10 cellular contexts compared by ENCODE assay signal in genomic region chr22:31626427-31627150, GRCh38. TPM values are rescaled to one million over a fixed set of nuclear protein-coding genes. Genes with fewer than 3 reads are reported as not detected.
DNase-seq lines count a peak whose midpoint lies in the region; ATAC-seq, FAIRE-seq and TF ChIP-seq lines count a peak whose summit lies in the region.
"Had no signal": no experiment of that assay in that cellular context is flagged by ENCODE, and none has a peak within 500 bp of the region (broad histone marks: within the 10 kb centered on the region; RNA-seq: fewer than 3 reads in every experiment).

No MANE protein-coding gene starts in this region.

- H3K27me3 ChIP-seq in Peyer's patch (no peaks in the 10 kb centered on the region), endothelial cell of umbilical vein (ENCODE audit: control insufficient read depth in 2 of 2, insufficient read depth in 2 of 2, low read length in 2 of 2) (no peaks in the 10 kb centered on the region), ovary (no peaks in the 10 kb centered on the region)

- no peak for FAIRE-seq in endothelial cell of umbilical vein (lab: Jason Lieb, UNC)

- H2AFZ ChIP-seq in endothelial cell of umbilical vein (ENCODE audit: low read depth, low read length) = no peak overlapping the region

- H3K27ac ChIP-seq in Peyer's patch (peak overlapping the region in 3 of 4 donors; percentile 4 to 49 (median 25)), endothelial cell of umbilical vein (ENCODE audit: insufficient read depth, low read depth, low read length) (peak overlapping the region; percentile 19), ovary (peak overlapping the region in 1 of 2 donors; percentile 66)

- 64 to 72% (median 71%) methylated on average over 15 of the region's 15 CpGs for WGBS in ovary, 3 donors

- H3K4me1 ChIP-seq in Peyer's patch (peaks cover 0 to 54% (median 14%) of the 10 kb centered on the region in 4 donors), endothelial cell of umbilical vein (ENCODE audit: control insufficient read depth, extremely low read depth, insufficient read depth, low read length) (peaks cover 43% of the 10 kb centered on the region), ovary (ENCODE audit: insufficient read depth) (peaks cover 40% of the 10 kb centered on the region)

- no peak overlapping the region for H3K4me2 ChIP-seq in endothelial cell of umbilical vein (ENCODE audit: insufficient read depth, low read length)

- peaks cover 81% of the 10 kb centered on the region for H3K79me2 ChIP-seq in endothelial cell of umbilical vein (ENCODE audit: control insufficient read depth, insufficient read depth, low read length)

- POLR2A ChIA-PET in endothelial cell of umbilical vein (lab: Charles Lee) = interaction anchor here (1.1 kb wide), 1 partner anchor 12 kb away, joined by 3 read pairs; no protein-coding TSS in a partner anchor

- H3K4me3 ChIP-seq in Peyer's patch = no peak overlapping the region
- no peak overlapping the region for H3K4me3 ChIP-seq in endothelial cell of umbilical vein (replicated peaks in 1 of 3; ENCODE audit: insufficient read depth in 1 of 3, low read depth in 1 of 3, low read length in 3 of 3)
- H3K4me3 ChIP-seq in ovary = no peak overlapping the region

- dilution Hi-C loops in endothelial cell of umbilical vein (cut with MboI; ENCODE audit: extremely low pct_ligation_motif_present, low sequenced_read_pairs) = no loop called here

- H4K20me1 ChIP-seq in endothelial cell of umbilical vein (replicated peaks; ENCODE audit: control insufficient read depth, extremely low read depth, insufficient read depth, low read length) = no peaks in the 10 kb centered on the region

- H3K36me3 ChIP-seq in Peyer's patch (peaks cover 0 to 7% (median 0%) of the 10 kb centered on the region in 3 donors), endothelial cell of umbilical vein (ENCODE audit: control insufficient read depth in 2 of 2, extremely low read depth in 1 of 2, insufficient read depth in 2 of 2, low read length in 2 of 2) (peaks cover 0 to 5% of the 10 kb centered on the region in 2 experiments), ovary (no peaks in the 10 kb centered on the region)

- no peaks in the 10 kb centered on the region for H3K9me1 ChIP-seq in endothelial cell of umbilical vein (replicated peaks; ENCODE audit: control insufficient read depth, extremely low read depth, insufficient read depth, low read length)

- TF ChIP-seq EP300 in ovary (IDR thresholded peaks at IDR 0.05) = no peak

- intact Hi-C loops in endothelial cell of umbilical vein (cut with micrococcal nuclease) (no loop called here), ovary (cut with DNase I) (loop anchor here in 1 of 4 donors (5.0 kb wide), 1 partner anchor 64 kb away; no protein-coding TSS in a partner anchor)

- TF ChIP-seq POLR2A in Peyer's patch (IDR thresholded peaks at IDR 0.05) (no peak), endothelial cell of umbilical vein (IDR thresholded peaks at IDR 0.05; ENCODE audit: low read depth, low read length) (no peak), ovary (IDR thresholded peaks at IDR 0.05) (no peak)

- no peak for ATAC-seq in GM18511 (IDR thresholded peaks at IDR 0.05; ENCODE audit: unreplicated experiment)

- no peaks in the 10 kb centered on the region for H3K9me3 ChIP-seq in Peyer's patch
- no peaks in the 10 kb centered on the region for H3K9me3 ChIP-seq in endothelial cell of umbilical vein (replicated peaks; ENCODE audit: control insufficient read depth, insufficient read depth, low read length)
- no peaks in the 10 kb centered on the region for H3K9me3 ChIP-seq in ovary

- peak overlapping the region; percentile 14 for H3K9ac ChIP-seq in endothelial cell of umbilical vein (replicated peaks; ENCODE audit: extremely low read depth, insufficient read depth, low read length)

- TF ChIP-seq CTCF in Peyer's patch (IDR thresholded peaks at IDR 0.05) = no peak
- no peak for TF ChIP-seq CTCF in endothelial cell of umbilical vein (IDR thresholded peaks at IDR 0.05; ENCODE audit: extremely low read depth in 1 of 2, insufficient read depth in 1 of 2, low read depth in 1 of 2, low read length in 2 of 2)
- TF ChIP-seq CTCF in ovary (IDR thresholded peaks at IDR 0.05) = no peak

- no TSS peak for BruUV-seq in endothelial cell of umbilical vein (replicated peaks; lab: Mats Ljungman, UMichigan)

- CTCF ChIA-PET in endothelial cell of umbilical vein (lab: Charles Lee) = interaction anchor here (1.0 to 5.4 kb wide), 7 partner anchors 12 to 175 kb away, joined by 3 to 29 read pairs (median 4); no protein-coding TSS in a partner anchor

- DNase-seq in CMK (ENCODE audit: low read depth) (peak; percentile 78), Peyer's patch (peak in 1 of 3 donors; percentile 49), endothelial cell of umbilical vein (ENCODE audit: low read depth, low spot score) (no peak), ovary (peak; percentile 57 to 72 (median 62)), hippocampal formation (lab: John Stamatoyannopoulos, UW) (no peak), NCI-H2227 (lab: John Stamatoyannopoulos, UW; ENCODE audit: unreplicated experiment) (no peak), GM19238 (ENCODE audit: insufficient read length, low spot score) (no peak)
- DNase-seq: activated CD4-positive, alpha-beta T cell treated with anti-CD3 and anti-CD28 coated beads for 4 hours; NCI-H1417 treated with DMSO at 0.1 percent for 48 hours had no signal

TF ChIP-seq in endothelial cell of umbilical vein, 7 proteins besides CTCF, POLR2A, EP300 and RAD21:
- TF ChIP-seq EZH2 (IDR thresholded peaks at IDR 0.05; ENCODE audit: borderline replicate concordance, low read depth, low read length, severe bottlenecking) = no peak
- TF ChIP-seq POLR2AphosphoS5 (IDR thresholded peaks at IDR 0.05; ENCODE audit: insufficient read depth, low read depth, low read length) = no peak
- no peak for TF ChIP-seq JUN (IDR thresholded peaks at IDR 0.05; ENCODE audit: borderline replicate concordance, insufficient read depth, insufficient read length, low read depth)
- TF ChIP-seq FOS (IDR thresholded peaks at IDR 0.05; ENCODE audit: borderline replicate concordance, insufficient read depth, low read length) = no peak
- TF ChIP-seq MYC (IDR thresholded peaks at IDR 0.05; ENCODE audit: low read depth, low read length) = no peak
- TF ChIP-seq GATA2 (IDR thresholded peaks at IDR 0.05; ENCODE audit: insufficient read depth, insufficient read length, low read depth, low read length) = no peak
- no peak for TF ChIP-seq MAX (IDR thresholded peaks at IDR 0.05; ENCODE audit: insufficient read depth, insufficient read length)

RNA-seq across cellular contexts. Expression of gene PISD, which starts 35.4 kb away (rescaled TPM):
- total RNA-seq in Peyer's patch = 10 to 100 TPM; 27.5 to 68.1 (median 61.4) TPM
- 53.2 and 58.0 TPM in 2 replicates for total RNA-seq in endothelial cell of umbilical vein
- 48.5 and 53.4 TPM in 2 replicates for polyA plus RNA-seq in endothelial cell of umbilical vein
- 39.8 and 39.9 TPM in 2 replicates for polyA plus RNA-seq in endothelial cell of umbilical vein (2011; cell fraction: cytosol; rRNA removed)
- 116 and 131 TPM in 2 replicates for polyA plus RNA-seq in endothelial cell of umbilical vein (2011; cell fraction: nucleus; rRNA removed)
- 36.2 and 37.9 TPM in 2 replicates for polyA plus RNA-seq in endothelial cell of umbilical vein (2012)
- polyA minus RNA-seq in endothelial cell of umbilical vein = 37.0 and 44.8 TPM in 2 replicates
- 8.7 TPM for polyA minus RNA-seq in endothelial cell of umbilical vein (2011; cell fraction: cytosol; rRNA and poly(A)+ RNA removed)
- 33.4 and 38.7 TPM in 2 replicates for polyA minus RNA-seq in endothelial cell of umbilical vein (2011; cell fraction: nucleus; rRNA and poly(A)+ RNA removed)
- 10 to 100 TPM; 18.8 to 60.2 (median 34.1) TPM for total RNA-seq in ovary
- polyA plus RNA-seq in ovary = 10 to 100 TPM; 12.0 to 19.4 TPM

Comparison
In these comparisons a context has a peak if more than half of its experiments do, and no peak if none do; other contexts are left out.
1. DNase-seq: peak in CMK (single experiment) and ovary (5 of 5); none in endothelial cell of umbilical vein (single experiment), hippocampal formation (0 of 2), NCI-H2227 (single experiment) and GM19238 (single experiment).